ENCODE assay signal across 8 cellular contexts in the genomic region with DNA sequence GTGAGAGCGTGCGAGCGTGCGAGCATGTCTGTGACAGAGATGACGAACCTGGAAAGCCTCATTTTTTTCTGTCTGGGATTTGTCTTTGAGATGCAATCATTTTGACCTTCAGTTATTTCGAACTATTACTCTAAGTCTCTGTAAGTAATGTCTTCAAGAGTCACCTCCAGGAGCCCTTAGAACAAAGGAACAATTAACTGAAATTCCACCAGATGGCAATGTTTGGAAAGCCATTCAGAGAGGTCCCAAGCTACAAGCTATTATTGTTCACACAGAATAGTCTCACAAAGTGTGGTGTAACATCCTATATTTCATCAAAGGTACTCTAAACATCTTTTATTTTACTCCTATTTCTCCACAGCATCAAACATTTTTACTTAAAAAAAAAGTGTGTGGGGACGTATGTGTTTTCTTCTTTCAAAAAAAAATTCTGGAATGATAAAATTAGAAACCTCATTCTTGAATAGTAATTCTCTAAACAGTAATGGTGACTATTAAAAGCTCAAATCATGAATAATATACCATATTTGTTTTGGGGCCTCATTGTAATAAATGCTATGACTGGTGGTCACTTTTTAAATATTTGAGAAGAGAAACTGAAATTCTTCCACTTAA. TPM values are rescaled to one million over a fixed set of nuclear protein-coding genes. Genes with fewer than 3 reads are reported as not detected.
DNase-seq lines count a peak whose midpoint lies in the region; ATAC-seq and TF ChIP-seq lines count a peak whose summit lies in the region.

No MANE protein-coding gene starts in this region.

- no peaks in the 10 kb centered on the region for H3K4me1 ChIP-seq in A673 (ENCODE audit: insufficient read depth, low read length, poor library complexity, severe bottlenecking)
- H3K4me1 ChIP-seq in SK-N-SH (ENCODE audit: control insufficient read depth in 1 of 2, insufficient read depth in 2 of 2, low read depth in 1 of 2, low read length in 1 of 2): no peaks in the 10 kb centered on the region; a peak in 1 of 4 replicates
- H3K4me1 ChIP-seq in esophagus squamous epithelium: no peaks in the 10 kb centered on the region

- DNase-seq in A673 (ENCODE audit: low spot score): peak; percentile 64
- peak; percentile 46 for DNase-seq in NCI-H1092 (lab: John Stamatoyannopoulos, UW)
- DNase-seq in SK-N-SH: peak; percentile 60
- DNase-seq in esophagus squamous epithelium (lab: John Stamatoyannopoulos, UW): no peak
- peak in 5 of 10 donors; percentile 16 to 64 (median 58) for DNase-seq in naive thymus-derived CD8-positive, alpha-beta T cell
- no peak for DNase-seq in NK-92 (lab: John Stamatoyannopoulos, UW; ENCODE audit: unreplicated experiment)

- TF ChIP-seq RAD21 in SK-N-SH (IDR thresholded peaks at IDR 0.05; ENCODE audit: low read length): peak; percentile 95

- ATAC-seq in HG02623 (IDR thresholded peaks at IDR 0.05; ENCODE audit: unreplicated experiment): peak; percentile 88
- peak; percentile 83 to 84 for ATAC-seq in naive thymus-derived CD8-positive, alpha-beta T cell

- H4K20me1 ChIP-seq in SK-N-SH (ENCODE audit: insufficient read depth): no peaks in the 10 kb centered on the region

- BruUV-seq in A673 (replicated peaks; lab: Mats Ljungman, UMichigan): no TSS peak

- no peak overlapping the region for H3K4me3 Mint-ChIP-seq in naive thymus-derived CD8-positive, alpha-beta T cell

- 37% methylated on average over 7 of the region's 7 CpGs for WGBS in SK-N-SH (ENCODE audit: low lambda C conversion rate)
- 43 to 46% methylated on average over 7 of the region's 7 CpGs for WGBS in esophagus squamous epithelium, 2 donors

- H3K9me3 ChIP-seq in A673 (ENCODE audit: low read depth, low read length, poor library complexity, severe bottlenecking): no peaks in the 10 kb centered on the region
- H3K9me3 ChIP-seq in SK-N-SH: no peaks in the 10 kb centered on the region
- no peaks in the 10 kb centered on the region for H3K9me3 ChIP-seq in esophagus squamous epithelium

- intact Hi-C loops in A673 (cut with micrococcal nuclease; ENCODE audit: unreplicated experiment): loop anchor here (2.0 to 10.0 kb wide), 2 partner anchors 139 to 349 kb away; no protein-coding TSS in a partner anchor
- intact Hi-C loops in esophagus squamous epithelium (cut with DNase I): loop anchor here (5.0 kb wide), 1 partner anchor 136 kb away; no protein-coding TSS in a partner anchor

- POLR2A ChIA-PET in A673 (lab: Charles Lee; ENCODE audit: low non-redundant PET) (no interaction called here), SK-N-SH (lab: Yijun Ruan, JAX) (no interaction called here)
- POLR2A ChIA-PET in naive thymus-derived CD8-positive, alpha-beta T cell (lab: Charles Lee): no interaction called here

- H3K4me3 ChIP-seq in A673 (ENCODE audit: low read depth, low read length, poor library complexity, severe bottlenecking) (no peak overlapping the region), SK-N-SH (ENCODE audit: low read depth in 2 of 2, low read length in 1 of 2) (no peak overlapping the region), esophagus squamous epithelium (no peak overlapping the region)

- no peak for TF ChIP-seq EP300 in SK-N-SH (IDR thresholded peaks at IDR 0.05; ENCODE audit: borderline replicate concordance in 1 of 2, low read depth in 1 of 2, low read length in 1 of 2)

- H3K36me3 ChIP-seq in A673 (ENCODE audit: insufficient read depth, low read length, poor library complexity, severe bottlenecking) (no peaks in the 10 kb centered on the region), SK-N-SH (replicated peaks in 1 of 2; ENCODE audit: control insufficient read depth in 1 of 2, insufficient read depth in 2 of 2, low read length in 1 of 2) (no peaks in the 10 kb centered on the region), esophagus squamous epithelium (no peaks in the 10 kb centered on the region)

- H3K36me3 Mint-ChIP-seq in naive thymus-derived CD8-positive, alpha-beta T cell: no peaks in the 10 kb centered on the region

- H3K27me3 ChIP-seq in A673 (replicated peaks; ENCODE audit: insufficient read depth, low read depth, low read length, poor library complexity) (peaks cover 6% of the 10 kb centered on the region), SK-N-SH (ENCODE audit: insufficient read depth) (no peaks in the 10 kb centered on the region), esophagus squamous epithelium (peaks cover 0 to 9% (median 0%) of the 10 kb centered on the region in 4 donors)

- H3F3A ChIP-seq in SK-N-SH (replicated peaks; ENCODE audit: insufficient read depth): no peaks in the 10 kb centered on the region

- no peak overlapping the region for H3K27ac Mint-ChIP-seq in naive thymus-derived CD8-positive, alpha-beta T cell

- H3K9me2 ChIP-seq in SK-N-SH: no peaks in the 10 kb centered on the region

- TF ChIP-seq CTCF in A673 (conservative IDR thresholded peaks at IDR 0.05; ENCODE audit: low read depth, low read length): peak; percentile 64
- peak; percentile 46 for TF ChIP-seq CTCF in GM12872 (IDR thresholded peaks at IDR 0.05; ENCODE audit: insufficient read depth, low read depth, low read length)
- peak; percentile 75 for TF ChIP-seq CTCF in SK-N-SH (IDR thresholded peaks at IDR 0.05)
- peak; percentile 45 to 68 (median 60) for TF ChIP-seq CTCF in esophagus squamous epithelium (IDR thresholded peaks at IDR 0.05)

- no peaks in the 10 kb centered on the region for H3K9me3 Mint-ChIP-seq in naive thymus-derived CD8-positive, alpha-beta T cell

- no peak overlapping the region for H3K9ac ChIP-seq in SK-N-SH

- no peaks in the 10 kb centered on the region for H3K79me2 ChIP-seq in SK-N-SH (ENCODE audit: insufficient read depth)

- H3K4me1 Mint-ChIP-seq in naive thymus-derived CD8-positive, alpha-beta T cell: peaks cover 0 to 5% (median 0%) of the 10 kb centered on the region in 4 donors

- H3K27me3 Mint-ChIP-seq in naive thymus-derived CD8-positive, alpha-beta T cell: no peaks in the 10 kb centered on the region

- H3K4me2 ChIP-seq in SK-N-SH: no peak overlapping the region

- TF ChIP-seq POLR2A in esophagus squamous epithelium (IDR thresholded peaks at IDR 0.05): no peak

- H3K27ac ChIP-seq in A673 (ENCODE audit: low read depth, low read length, poor library complexity, severe bottlenecking): no peak overlapping the region
- no peak overlapping the region for H3K27ac ChIP-seq in SK-N-SH (ENCODE audit: low read depth in 2 of 2, low read length in 1 of 2)
- no peak overlapping the region for H3K27ac ChIP-seq in esophagus squamous epithelium

- CTCF ChIA-PET in A673 (lab: Charles Lee) (interaction anchor here (0.6 to 1.3 kb wide), 4 partner anchors 22 to 349 kb away, joined by 3 to 18 read pairs (median 3); no protein-coding TSS in a partner anchor), SK-N-SH (lab: Yijun Ruan, JAX) (interaction anchor here (0.6 to 2.4 kb wide), 20 partner anchors 9 to 380 kb away, joined by 3 to 35 read pairs (median 5); a partner anchor contains a TSS)

- no peak overlapping the region for H2AFZ ChIP-seq in SK-N-SH (ENCODE audit: low read depth)

TF ChIP-seq in SK-N-SH, 30 proteins besides CTCF, POLR2A, EP300 and RAD21:
- TF ChIP-seq, protein P1, sequence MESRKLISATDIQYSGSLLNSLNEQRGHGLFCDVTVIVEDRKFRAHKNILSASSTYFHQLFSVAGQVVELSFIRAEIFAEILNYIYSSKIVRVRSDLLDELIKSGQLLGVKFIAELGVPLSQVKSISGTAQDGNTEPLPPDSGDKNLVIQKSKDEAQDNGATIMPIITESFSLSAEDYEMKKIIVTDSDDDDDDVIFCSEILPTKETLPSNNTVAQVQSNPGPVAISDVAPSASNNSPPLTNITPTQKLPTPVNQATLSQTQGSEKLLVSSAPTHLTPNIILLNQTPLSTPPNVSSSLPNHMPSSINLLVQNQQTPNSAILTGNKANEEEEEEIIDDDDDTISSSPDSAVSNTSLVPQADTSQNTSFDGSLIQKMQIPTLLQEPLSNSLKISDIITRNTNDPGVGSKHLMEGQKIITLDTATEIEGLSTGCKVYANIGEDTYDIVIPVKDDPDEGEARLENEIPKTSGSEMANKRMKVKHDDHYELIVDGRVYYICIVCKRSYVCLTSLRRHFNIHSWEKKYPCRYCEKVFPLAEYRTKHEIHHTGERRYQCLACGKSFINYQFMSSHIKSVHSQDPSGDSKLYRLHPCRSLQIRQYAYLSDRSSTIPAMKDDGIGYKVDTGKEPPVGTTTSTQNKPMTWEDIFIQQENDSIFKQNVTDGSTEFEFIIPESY (IDR thresholded peaks at IDR 0.05; ENCODE audit: borderline replicate concordance, low read depth): no peak
- TF ChIP-seq RFX5 (IDR thresholded peaks at IDR 0.05; ENCODE audit: low read length): 0 out of 2 replicates have a peak, but pooled peaks have one; percentile 15
- TF ChIP-seq SMC3 (IDR thresholded peaks at IDR 0.05; ENCODE audit: low read depth, low read length): peak; percentile 90

RNA-seq across cellular contexts. Expression of a gene that starts 35.1 kb away (rescaled TPM):
- total RNA-seq in A673 (2021) (14.7 and 16.4 TPM in 2 replicates), esophagus squamous epithelium (1 to 10 TPM; 1.5 to 9.0 (median 5.0) TPM)
- 11.5 and 14.1 TPM in 2 replicates for polyA plus RNA-seq in SK-N-SH (2012; rRNA removed)
- polyA plus RNA-seq in SK-N-SH (2012; cell fraction: cytosol; rRNA removed): 13.3 and 17.5 TPM in 2 replicates
- 8.0 and 9.7 TPM in 2 replicates for polyA plus RNA-seq in SK-N-SH (2012; cell fraction: nucleus; rRNA removed)
- total RNA-seq in naive thymus-derived CD8-positive, alpha-beta T cell: 10 to 100 TPM; 56.8 to 59.4 TPM
- polyA plus RNA-seq in naive thymus-derived CD8-positive, alpha-beta T cell: 10 to 100 TPM; 86.2 to 96.3 (median 89.7) TPM

Comparison
In these comparisons a context has a peak if more than half of its experiments do, and no peak if none do; other contexts are left out.
1. DNase-seq: peak in A673 (single experiment), NCI-H1092 (single experiment) and SK-N-SH (single experiment); none in esophagus squamous epithelium (single experiment) and NK-92 (single experiment).
2. Peak in every context shown above with its lines, with median percentiles within 50 percentile points of each other: CTCF ChIP-seq.